ENCODE assay signal across 25 cellular contexts in the genomic region with DNA sequence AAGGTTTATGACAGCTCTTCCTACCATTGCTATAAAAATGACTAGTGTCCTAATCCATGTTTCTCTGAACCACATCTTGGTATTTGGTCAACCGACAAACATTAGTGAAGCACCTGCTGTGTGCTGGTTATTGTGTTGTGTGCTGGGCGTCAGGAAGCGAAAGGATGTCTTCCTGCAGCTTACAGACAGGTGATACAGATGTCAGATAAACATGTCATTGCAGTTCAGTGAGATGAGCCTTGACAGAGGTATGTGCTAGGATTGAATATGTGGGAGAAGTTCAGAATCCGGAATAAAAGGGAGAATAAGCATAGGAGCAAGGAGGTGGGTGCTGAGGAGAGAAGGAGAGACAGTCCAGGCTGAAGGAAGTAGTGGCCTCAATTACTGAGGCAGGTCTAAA. TPM values are rescaled to one million over a fixed set of nuclear protein-coding genes. Genes with fewer than 3 reads are reported as not detected.
DNase-seq lines count a peak whose midpoint lies in the region; FAIRE-seq and TF ChIP-seq lines count a peak whose summit lies in the region.
"Had no signal": no experiment of that assay in that cellular context is flagged by ENCODE, and none has a peak within 500 bp of the region (broad histone marks: within the 10 kb centered on the region; RNA-seq: fewer than 3 reads in every experiment).

No MANE protein-coding gene starts in this region.

- in situ Hi-C loops in mammary epithelial cell (cut with MboI; ENCODE audit: low sequenced_read_pairs in 2 of 2): no loop called here
- in situ Hi-C loops in GM13976 (cut with MboI; ENCODE audit: low sequenced_read_pairs, unreplicated experiment): no loop called here

- no peak overlapping the region for H2AFZ ChIP-seq in H1 (ENCODE audit: low read length)
- no peak overlapping the region for H2AFZ ChIP-seq in mammary epithelial cell (ENCODE audit: low read depth, low read length)

- TF ChIP-seq POLR2A in H1 (IDR thresholded peaks at IDR 0.05; ENCODE audit: control extremely low read depth in 1 of 2, low read depth in 2 of 2, low read length in 2 of 2): no peak
- no peak for TF ChIP-seq POLR2A in spleen (IDR thresholded peaks at IDR 0.05)
- no peak for TF ChIP-seq POLR2A in esophagus squamous epithelium (IDR thresholded peaks at IDR 0.05)

- H3K4me3 ChIP-seq in H1 (ENCODE audit: extremely low read depth in 1 of 4, insufficient read depth in 2 of 4, low read depth in 3 of 4, low read length in 4 of 4): no peak overlapping the region
- no peak overlapping the region for H3K4me3 ChIP-seq in spleen
- H3K4me3 ChIP-seq in mammary epithelial cell (replicated peaks in 1 of 3; ENCODE audit: insufficient read depth in 1 of 3, low read depth in 2 of 3, low read length in 3 of 3): no peak overlapping the region
- H3K4me3 ChIP-seq in esophagus squamous epithelium: no peak overlapping the region
- H3K4me3 ChIP-seq: A549; BLaER1 treated with 17β-estradiol and CSF1 and Interleukin-3, amounts not matched to agents 10 nM and 100 nM; GM12878 had no signal

- TF ChIP-seq CTCF in H1 (IDR thresholded peaks at IDR 0.05; ENCODE audit: control extremely low read depth in 1 of 3, insufficient read depth in 1 of 3, low read depth in 1 of 3, low read length in 3 of 3) (no peak), spleen (IDR thresholded peaks at IDR 0.05 in 8 of 11, conservative IDR thresholded peaks at IDR 0.05 in 3 of 11) (no peak), mammary epithelial cell (conservative IDR thresholded peaks at IDR 0.05 in 1 of 2, IDR thresholded peaks at IDR 0.05 in 1 of 2; ENCODE audit: extremely low read depth in 1 of 2, insufficient read depth in 1 of 2, low read depth in 1 of 2, low read length in 2 of 2) (no peak), esophagus squamous epithelium (IDR thresholded peaks at IDR 0.05) (no peak), GM13976 (IDR thresholded peaks at IDR 0.05; ENCODE audit: borderline replicate concordance, control extremely low read depth, extremely low read depth, insufficient read depth, missing control alignments) (no peak)

- no peaks in the 10 kb centered on the region for H3K23me2 ChIP-seq in H1 (ENCODE audit: low read depth, low read length)

- H2BK120ac ChIP-seq in H1 (replicated peaks; ENCODE audit: low read depth, low read length): no peak overlapping the region

- no peak overlapping the region for H3K14ac ChIP-seq in H1 (ENCODE audit: insufficient read length)

- TF ChIP-seq EP300 in H1 (IDR thresholded peaks at IDR 0.05; ENCODE audit: borderline replicate concordance in 1 of 2, low read depth in 2 of 2, low read length in 2 of 2): no peak

- intact Hi-C loops in spleen (cut with DNase I; ENCODE audit: low total_unique reads): no loop called here
- intact Hi-C loops in mammary epithelial cell (cut with micrococcal nuclease): no loop called here
- intact Hi-C loops in esophagus squamous epithelium (cut with DNase I): no loop called here

- H3K27ac ChIP-seq in H1 (ENCODE audit: low read depth, low read length) (no peak overlapping the region), spleen (no peak overlapping the region), mammary epithelial cell (ENCODE audit: insufficient read depth, low read depth, low read length) (no peak overlapping the region), esophagus squamous epithelium (no peak overlapping the region)
- H3K27ac ChIP-seq: 22Rv1; A549; BLaER1 treated with 17β-estradiol and CSF1 and Interleukin-3, amounts not matched to agents 10 nM and 100 nM had no signal

- H2BK20ac ChIP-seq in H1 (ENCODE audit: low read length): no peak overlapping the region

- CTCF ChIA-PET in H1 (lab: Charles Lee; ENCODE audit: partially characterized antibody) (interaction anchor here (1.2 to 1.7 kb wide), 2 partner anchors 9 to 57 kb away, joined by 3 to 6 read pairs; no protein-coding TSS in a partner anchor), mammary epithelial cell (lab: Charles Lee; ENCODE audit: low non-redundant PET) (no interaction called here)

- H3K79me1 ChIP-seq in H1 (ENCODE audit: low read depth, low read length): no peaks in the 10 kb centered on the region

- H4K91ac ChIP-seq in H1 (replicated peaks; ENCODE audit: insufficient read length, low read length): no peak overlapping the region

- H3K36me3 ChIP-seq in H1 (ENCODE audit: control insufficient read depth in 2 of 4, insufficient read depth in 4 of 4, low read length in 3 of 4) (no peaks in the 10 kb centered on the region), spleen (no peaks in the 10 kb centered on the region), mammary epithelial cell (ENCODE audit: insufficient read depth, low read length) (no peaks in the 10 kb centered on the region), esophagus squamous epithelium (no peaks in the 10 kb centered on the region)
- H3K36me3 ChIP-seq: BE2C; BLaER1 treated with 17β-estradiol and CSF1 and Interleukin-3, amounts not matched to agents 10 nM and 100 nM had no signal

- H4K5ac ChIP-seq in H1 (ENCODE audit: insufficient read length, low read depth, low read length): no peak overlapping the region

- no peak overlapping the region for H2BK15ac ChIP-seq in H1 (ENCODE audit: low read length)

- H3K4me1 ChIP-seq in H1 (replicated peaks in 1 of 4; ENCODE audit: control insufficient read depth in 3 of 4, insufficient read depth in 4 of 4, low read length in 3 of 4) (no peaks in the 10 kb centered on the region), spleen (no peaks in the 10 kb centered on the region), mammary epithelial cell (ENCODE audit: insufficient read depth, low read length) (peaks cover 5% of the 10 kb centered on the region), esophagus squamous epithelium (peaks cover 0 to 11% (median 0%) of the 10 kb centered on the region in 3 donors)
- H3K4me1 ChIP-seq: BE2C had no signal

- POLR2A ChIA-PET in H1 (lab: Charles Lee; ENCODE audit: partially characterized antibody): no interaction called here

- H3K4ac ChIP-seq in H1 (replicated peaks; ENCODE audit: insufficient read length, low read depth, low read length): no peak overlapping the region

- H4K8ac ChIP-seq in H1 (ENCODE audit: extremely low read depth, insufficient read depth, low read length): no peak overlapping the region

- dilution Hi-C loops in mammary epithelial cell (cut with HindIII; ENCODE audit: low sequenced_read_pairs): no loop called here

- H3K27me3 ChIP-seq in H1 (replicated peaks in 1 of 4; ENCODE audit: control insufficient read depth in 3 of 4, extremely low read depth in 1 of 4, insufficient read depth in 3 of 4, low read length in 3 of 4) (no peaks in the 10 kb centered on the region), spleen (replicated peaks in 1 of 7) (no peaks in the 10 kb centered on the region), mammary epithelial cell (ENCODE audit: insufficient read depth, low read length) (no peaks in the 10 kb centered on the region), esophagus squamous epithelium (no peaks in the 10 kb centered on the region)
- H3K27me3 ChIP-seq: BE2C; BLaER1 treated with 17β-estradiol and CSF1 and Interleukin-3, amounts not matched to agents 10 nM and 100 nM had no signal

- H3K9ac ChIP-seq in H1 (replicated peaks in 1 of 4; ENCODE audit: extremely low read depth in 1 of 4, low read depth in 3 of 4, low read length in 3 of 4) (no peak overlapping the region), mammary epithelial cell (ENCODE audit: insufficient read depth, low read length) (no peak overlapping the region)
- H3K9ac ChIP-seq: BLaER1 treated with 17β-estradiol and CSF1 and Interleukin-3, amounts not matched to agents 10 nM and 100 nM had no signal

- H3K4me2 ChIP-seq in H1 (ENCODE audit: insufficient read depth in 1 of 2, low read depth in 2 of 2, low read length in 2 of 2) (no peak overlapping the region), mammary epithelial cell (ENCODE audit: insufficient read depth, low read depth, low read length) (no peak overlapping the region)
- H3K4me2 ChIP-seq: A549; BLaER1 treated with 17β-estradiol and CSF1 and Interleukin-3, amounts not matched to agents 10 nM and 100 nM had no signal

- 87% methylated on average over 4 of the region's 4 CpGs; no CpG with 5 or more reads in 1 of the 2 experiments for WGBS in H1 (ENCODE audit: extremely low coverage in 1 of 2, insufficient coverage in 1 of 2, insufficient read length in 1 of 2, insufficient replicate concordance in 2 of 2, low coverage in 1 of 2, low lambda C conversion rate in 2 of 2, missing lambda C conversion rate in 1 of 2), 2 experiments
- 85 to 95% (median 92%) methylated on average over 4 of the region's 4 CpGs for WGBS in spleen, 5 donors
- 100% methylated on average over 4 of the region's 4 CpGs for WGBS in mammary epithelial cell (ENCODE audit: low coverage, missing lambda C conversion rate)
- 73 to 81% methylated on average over 4 of the region's 4 CpGs for WGBS in esophagus squamous epithelium, 2 donors

- BruUV-seq in mammary epithelial cell (replicated peaks; lab: Mats Ljungman, UMichigan): no TSS peak

- TF ChIP-seq RAD21 in H1 (IDR thresholded peaks at IDR 0.05 in 1 of 2, conservative IDR thresholded peaks at IDR 0.05 in 1 of 2; ENCODE audit: low read depth in 2 of 2, low read length in 2 of 2): no peak

- no peak for FAIRE-seq in H1 (lab: Jason Lieb, UNC)
- FAIRE-seq: A549, D721Med, GM12878 had no signal

- H3K23ac ChIP-seq in H1 (ENCODE audit: insufficient read length): no peak overlapping the region

- H2BK5ac ChIP-seq in H1 (ENCODE audit: low read depth, low read length): no peak overlapping the region

- no peak overlapping the region for H3K18ac ChIP-seq in H1 (ENCODE audit: extremely low read depth, low read length)

- 0 out of 2 replicates have a peak overlapping the region, but pooled peaks have one; percentile 44 for H2BK12ac ChIP-seq in H1 (ENCODE audit: low read depth, low read length)

- no peak overlapping the region for H3K56ac ChIP-seq in H1 (replicated peaks; ENCODE audit: insufficient read length, low read depth, low read length)

- H3K9me3 ChIP-seq in H1 (ENCODE audit: insufficient read depth in 2 of 2, low read depth in 1 of 2, low read length in 1 of 2) (no peaks in the 10 kb centered on the region), spleen (no peaks in the 10 kb centered on the region), mammary epithelial cell (replicated peaks; ENCODE audit: insufficient read depth, low read length) (no peaks in the 10 kb centered on the region), esophagus squamous epithelium (no peaks in the 10 kb centered on the region)
- H3K9me3 ChIP-seq: A549, BE2C had no signal

- no peak overlapping the region for H2AK5ac ChIP-seq in H1 (ENCODE audit: low read depth, low read length)

- DNase-seq in NCI-H748 (lab: John Stamatoyannopoulos, UW; ENCODE audit: unreplicated experiment) (peak; percentile 50), NCI-H748 treated with DMSO at 0.1 percent for 48 hours (lab: John Stamatoyannopoulos, UW) (no peak), NCI-H146 treated with DMSO at 0.1 percent for 48 hours (lab: John Stamatoyannopoulos, UW; ENCODE audit: unreplicated experiment) (peak; percentile 15), H1 (ENCODE audit: low read depth in 1 of 2, low spot score in 2 of 2) (no peak), spleen (peak; percentile 2), mammary epithelial cell (no peak), esophagus squamous epithelium (lab: John Stamatoyannopoulos, UW) (no peak), GM13976 (ENCODE audit: low spot score) (no peak)
- DNase-seq: ACHN; AML-193; BE2C; CD4-positive, alpha-beta T cell; CD8-positive, alpha-beta memory T cell; DMS 273 treated with DMSO at 0.1 percent for 48 hours; DMS79; EL; GDM1; GOT3; H7; HCEC 1CT had no signal

- H4K20me1 ChIP-seq in H1 (replicated peaks in 1 of 2; ENCODE audit: control insufficient read depth in 1 of 2, insufficient read depth in 2 of 2, low read length in 2 of 2): no peaks in the 10 kb centered on the region
- H4K20me1 ChIP-seq in mammary epithelial cell (ENCODE audit: insufficient read depth, low read length): no peaks in the 10 kb centered on the region
- H4K20me1 ChIP-seq: BLaER1 treated with 17β-estradiol and CSF1 and Interleukin-3, amounts not matched to agents 10 nM and 100 nM had no signal

- no peaks in the 10 kb centered on the region for H3K79me2 ChIP-seq in H1 (ENCODE audit: control insufficient read depth in 1 of 2, insufficient read depth in 2 of 2, low read length in 2 of 2)
- no peaks in the 10 kb centered on the region for H3K79me2 ChIP-seq in mammary epithelial cell (ENCODE audit: insufficient read depth, low read length)

RNA-seq across cellular contexts. Expression of a gene that starts 20.3 kb away (rescaled TPM):
- 302 and 349 TPM in 2 replicates for total RNA-seq in H1 (2021; fragmentation: NEBNext Ultra II Directional; extraction: Animal tissue kit (Norgen Biotek cat#: 25700))
- polyA plus RNA-seq in H1 (2011; rRNA removed): 115 and 124 TPM in 2 replicates
- 159 TPM for polyA plus RNA-seq in H1 (2011; cell fraction: cytosol; rRNA removed)
- polyA plus RNA-seq in H1 (2011; cell fraction: nucleus; rRNA removed): 239 TPM
- 239 to 268 TPM (median 258 TPM) in 4 replicates for polyA plus RNA-seq in H1 (2012, experiment 1 of 2)
- 40.4 TPM for polyA plus RNA-seq in H1 (2012, experiment 2 of 2)
- polyA plus RNA-seq in H1 (2013, experiment 1 of 2): 134 TPM
- 131 TPM for polyA plus RNA-seq in H1 (2013, experiment 2 of 2)
- 165 and 188 TPM in 2 replicates for polyA minus RNA-seq in H1 (2011; rRNA and poly(A)+ RNA removed)
- 179 TPM for polyA minus RNA-seq in H1 (2011; cell fraction: cytosol; rRNA and poly(A)+ RNA removed)
- polyA minus RNA-seq in H1 (2011; cell fraction: nucleus; rRNA and poly(A)+ RNA removed): 114 TPM
- total RNA-seq in spleen: 100 to 1,000 TPM; 153 to 313 (median 205) TPM
- polyA plus RNA-seq in spleen: 10 to 100 TPM; 26.7 to 59.7 (median 27.7) TPM
- total RNA-seq in mammary epithelial cell: 100 to 1,000 TPM; 348 to 366 TPM
- polyA plus RNA-seq in mammary epithelial cell: 126 TPM
- 710 TPM for polyA minus RNA-seq in mammary epithelial cell
- total RNA-seq in esophagus squamous epithelium: 100 to 1,000 TPM; 293 to 393 (median 348) TPM

Comparison
In these comparisons a context has a peak if more than half of its experiments do, and no peak if none do; other contexts are left out.
1. DNase-seq: peak in NCI-H748 (single experiment), NCI-H146 treated with DMSO at 0.1 percent for 48 hours (single experiment) and spleen (single experiment); none in NCI-H748 treated with DMSO at 0.1 percent for 48 hours (single experiment), H1 (0 of 2), mammary epithelial cell (single experiment), esophagus squamous epithelium (single experiment) and GM13976 (single experiment).